Comparison of ENCODE assay signal across 11 cellular contexts in genomic region chr7:49187543-49188268, GRCh38.
DNase-seq lines count a peak whose midpoint lies in the region; ATAC-seq and TF ChIP-seq lines count a peak whose summit lies in the region.
"Had no signal": no experiment of that assay in that cellular context is flagged by ENCODE, and none has a peak within 500 bp of the region (broad histone marks: within the 10 kb centered on the region; RNA-seq: fewer than 3 reads in every experiment).

No MANE protein-coding gene starts in this region.

- H3K36me3 Mint-ChIP-seq in naive thymus-derived CD8-positive, alpha-beta T cell: no peaks in the 10 kb centered on the region
- H3K36me3 Mint-ChIP-seq: activated naive CD4-positive, alpha-beta T cell treated with anti-CD3 and anti-CD28 coated beads, Interleukin-2, amount 10 ng/mL, durations not matched to agents 7 days and 5 days had no signal

- TF ChIP-seq CTCF in GM13977 (IDR thresholded peaks at IDR 0.05; ENCODE audit: extremely low read depth, insufficient read depth, missing control alignments) (peak; percentile 28), hepatocyte (IDR thresholded peaks at IDR 0.05; ENCODE audit: poor library complexity) (peak; percentile 8), gastroesophageal sphincter (IDR thresholded peaks at IDR 0.05) (no peak)

- H3K4me3 Mint-ChIP-seq in naive thymus-derived CD8-positive, alpha-beta T cell: no peak overlapping the region
- H3K4me3 Mint-ChIP-seq: activated naive CD4-positive, alpha-beta T cell treated with anti-CD3 and anti-CD28 coated beads, Interleukin-2, amount 10 ng/mL, durations not matched to agents 7 days and 5 days had no signal

- in situ Hi-C loops in GM13977 (cut with MboI; ENCODE audit: low pct_unique_long_range_greater_than_20kb, low sequenced_read_pairs, unreplicated experiment): no loop called here

- no peaks in the 10 kb centered on the region for H3K79me2 ChIP-seq in hepatocyte

- H3K9me3 Mint-ChIP-seq in naive thymus-derived CD8-positive, alpha-beta T cell: peaks cover 0 to 18% (median 2%) of the 10 kb centered on the region in 9 donors

- H3K4me1 ChIP-seq in hepatocyte (ENCODE audit: insufficient read depth): no peaks in the 10 kb centered on the region
- H3K4me1 ChIP-seq in aorta (ENCODE audit: control insufficient read depth in 1 of 2, insufficient read depth in 2 of 2, low read length in 2 of 2): no peaks in the 10 kb centered on the region
- no peaks in the 10 kb centered on the region for H3K4me1 ChIP-seq in gastroesophageal sphincter

- intact Hi-C loops in aorta (cut with DNase I): no loop called here

- H3K9me3 ChIP-seq in hepatocyte (ENCODE audit: low read depth) (no peaks in the 10 kb centered on the region), aorta (ENCODE audit: control insufficient read depth, low read length) (no peaks in the 10 kb centered on the region), gastroesophageal sphincter (no peaks in the 10 kb centered on the region)

- no peaks in the 10 kb centered on the region for H3K9me2 ChIP-seq in hepatocyte (replicated peaks; ENCODE audit: insufficient read depth)

- H3K4me2 ChIP-seq in hepatocyte: no peak overlapping the region

- POLR2A ChIA-PET in naive thymus-derived CD8-positive, alpha-beta T cell (lab: Charles Lee): no interaction called here

- ATAC-seq in aorta (ENCODE audit: low FRiP score): no peak
- no peak for ATAC-seq in naive thymus-derived CD8-positive, alpha-beta T cell
- no peak for ATAC-seq in gastroesophageal sphincter

- WGBS in hepatocyte (ENCODE audit: low lambda C conversion rate, missing lambda C conversion rate): 94% methylated on average over 3 of the region's 3 CpGs
- WGBS in aorta, 2 donors: 80 to 84% methylated on average over 3 of the region's 3 CpGs
- WGBS in gastroesophageal sphincter (ENCODE audit: low coverage in 1 of 2), 2 donors: 76 to 82% methylated on average over 3 of the region's 3 CpGs

- H3K4me1 Mint-ChIP-seq in naive thymus-derived CD8-positive, alpha-beta T cell: no peaks in the 10 kb centered on the region
- H3K4me1 Mint-ChIP-seq: activated naive CD4-positive, alpha-beta T cell treated with anti-CD3 and anti-CD28 coated beads, Interleukin-2, amount 10 ng/mL, durations not matched to agents 7 days and 5 days had no signal

- DNase-seq in DMS53 (lab: John Stamatoyannopoulos, UW) (peak; percentile 33), DMS53 treated with DMSO at 0.1 percent for 48 hours (lab: John Stamatoyannopoulos, UW; ENCODE audit: unreplicated experiment) (no peak), GM13977 (ENCODE audit: low spot score) (no peak), NCI-H69 (lab: John Stamatoyannopoulos, UW) (peak; percentile 23), hepatocyte (ENCODE audit: low spot score) (no peak), aorta (no peak)
- no peak for DNase-seq in naive thymus-derived CD8-positive, alpha-beta T cell
- DNase-seq: activated CD4-positive, CD25-positive, alpha-beta regulatory T cell; activated naive CD4-positive, alpha-beta T cell treated with anti-CD3 and anti-CD28 coated beads, Interleukin-2, amount 10 ng/mL, durations not matched to agents 7 days and 5 days; effector CD4-positive, alpha-beta T cell had no signal

- TF ChIP-seq POLR2A in gastroesophageal sphincter (IDR thresholded peaks at IDR 0.05): no peak

- no peak overlapping the region for H3K27ac ChIP-seq in hepatocyte
- no peak overlapping the region for H3K27ac ChIP-seq in aorta (ENCODE audit: low read depth in 1 of 2, low read length in 2 of 2)
- no peak overlapping the region for H3K27ac ChIP-seq in gastroesophageal sphincter

- H2AFZ ChIP-seq in hepatocyte: no peak overlapping the region

- H4K20me1 ChIP-seq in hepatocyte (ENCODE audit: insufficient read depth, poor library complexity, severe bottlenecking): no peaks in the 10 kb centered on the region

- H3K36me3 ChIP-seq in hepatocyte (replicated peaks; ENCODE audit: insufficient read depth, low read depth) (no peaks in the 10 kb centered on the region), aorta (ENCODE audit: control insufficient read depth in 1 of 2, insufficient read depth in 2 of 2, low read length in 1 of 2) (no peaks in the 10 kb centered on the region), gastroesophageal sphincter (no peaks in the 10 kb centered on the region)

- H3K27me3 ChIP-seq in hepatocyte (no peaks in the 10 kb centered on the region), aorta (ENCODE audit: control insufficient read depth in 1 of 2, insufficient read depth in 2 of 2, low read length in 1 of 2) (no peaks in the 10 kb centered on the region), gastroesophageal sphincter (no peaks in the 10 kb centered on the region)

- H3K27ac Mint-ChIP-seq in naive thymus-derived CD8-positive, alpha-beta T cell: no peak overlapping the region
- H3K27ac Mint-ChIP-seq: activated naive CD4-positive, alpha-beta T cell treated with anti-CD3 and anti-CD28 coated beads, Interleukin-2, amount 10 ng/mL, durations not matched to agents 7 days and 5 days had no signal

- H3K4me3 ChIP-seq in hepatocyte: no peak overlapping the region
- no peak overlapping the region for H3K4me3 ChIP-seq in aorta (ENCODE audit: low read length in 2 of 2)
- H3K4me3 ChIP-seq in gastroesophageal sphincter: no peak overlapping the region

- TF ChIP-seq EP300 in gastroesophageal sphincter (IDR thresholded peaks at IDR 0.05): no peak

- H3K27me3 Mint-ChIP-seq in naive thymus-derived CD8-positive, alpha-beta T cell: no peaks in the 10 kb centered on the region
- H3K27me3 Mint-ChIP-seq: activated naive CD4-positive, alpha-beta T cell treated with anti-CD3 and anti-CD28 coated beads, Interleukin-2, amount 10 ng/mL, durations not matched to agents 7 days and 5 days had no signal

Comparison
In these comparisons a context has a peak if more than half of its experiments do, and no peak if none do; other contexts are left out.
1. DNase-seq: peak in DMS53 (single experiment) and NCI-H69 (single experiment); none in DMS53 treated with DMSO at 0.1 percent for 48 hours (single experiment), GM13977 (single experiment), hepatocyte (single experiment), aorta (0 of 2) and naive thymus-derived CD8-positive, alpha-beta T cell (0 of 10).
2. CTCF ChIP-seq: peak in GM13977 (single experiment) and hepatocyte (single experiment); none in gastroesophageal sphincter (0 of 4).